8 cellular contexts compared by ENCODE assay signal in genomic region chr13:92806215-92806614, GRCh38.
DNase-seq lines count a peak whose midpoint lies in the region; ATAC-seq lines count a peak whose summit lies in the region.

No MANE protein-coding gene starts in this region.

- peak overlapping the region; percentile 54 for H3K4me3 ChIP-seq in rectal smooth muscle tissue (ENCODE audit: low read length)

- peak; percentile 76 for ATAC-seq in GM18867 (IDR thresholded peaks at IDR 0.05; ENCODE audit: unreplicated experiment)

- peak overlapping the region; percentile 67 for H3K27ac ChIP-seq in rectal smooth muscle tissue (ENCODE audit: low read depth, low read length)

- H3K27me3 ChIP-seq in rectal smooth muscle tissue (ENCODE audit: control insufficient read depth, insufficient read depth, low read length): no peaks in the 10 kb centered on the region

- DNase-seq in LHCN-M2 (ENCODE audit: low read depth) (peak; percentile 43), dedifferentiated amniotic fluid mesenchymal stem cell (ENCODE audit: extremely low spot score) (peak; percentile 30), NCI-H2227 (lab: John Stamatoyannopoulos, UW; ENCODE audit: unreplicated experiment) (no peak)
- DNase-seq in stimulated activated naive CD4-positive, alpha-beta T cell (lab: John Stamatoyannopoulos, UW): no peak
- no peak for DNase-seq in stimulated activated CD4-positive, alpha-beta T cell treated with anti-CD3 and anti-CD28 coated beads, Interleukin-4, amount 100 ng/mL, for 24 hours
- no peak for DNase-seq in activated CD8-positive, alpha-beta memory T cell treated with anti-CD3 and anti-CD28 coated beads, Interleukin-2, amount 50 U/mL, for 48 hours

- peaks cover 3% of the 10 kb centered on the region for H3K4me1 ChIP-seq in rectal smooth muscle tissue (ENCODE audit: control insufficient read depth, insufficient read depth, low read length)

- no peak overlapping the region for H3K9ac ChIP-seq in rectal smooth muscle tissue (ENCODE audit: low read length)

- no peaks in the 10 kb centered on the region for H3K36me3 ChIP-seq in rectal smooth muscle tissue (ENCODE audit: control insufficient read depth, insufficient read depth, low read length)

Comparison
In these comparisons a context has a peak if more than half of its experiments do, and no peak if none do; other contexts are left out.
1. DNase-seq: peak in LHCN-M2 (single experiment) and dedifferentiated amniotic fluid mesenchymal stem cell (single experiment); none in stimulated activated naive CD4-positive, alpha-beta T cell (0 of 6), NCI-H2227 (single experiment), stimulated activated CD4-positive, alpha-beta T cell treated with anti-CD3 and anti-CD28 coated beads, Interleukin-4, amount 100 ng/mL, for 24 hours (single experiment) and activated CD8-positive, alpha-beta memory T cell treated with anti-CD3 and anti-CD28 coated beads, Interleukin-2, amount 50 U/mL, for 48 hours (single experiment).